10 cellular contexts compared by ENCODE assay signal in genomic region chr22:25623310-25623734, GRCh38. TPM values are rescaled to one million over a fixed set of nuclear protein-coding genes. Genes with fewer than 3 reads are reported as not detected.
DNase-seq lines count a peak whose midpoint lies in the region; ATAC-seq, FAIRE-seq and TF ChIP-seq lines count a peak whose summit lies in the region.
"Had no signal": no experiment of that assay in that cellular context is flagged by ENCODE, and none has a peak within 500 bp of the region (broad histone marks: within the 10 kb centered on the region; RNA-seq: fewer than 3 reads in every experiment).

No MANE protein-coding gene starts in this region.

- H3K4me3 ChIP-seq in mucosa of descending colon (no peak overlapping the region), heart right ventricle (no peak overlapping the region)
- H3K4me3 ChIP-seq: colonic mucosa had no signal

- H3K27me3 Mint-ChIP-seq in activated CD4-positive, alpha-beta memory T cell treated with anti-CD3 and anti-CD28 coated beads for 36 hours, result peaks cover 8% of the 10 kb centered on the region

- peak; percentile 63 for ATAC-seq in GM19035 (IDR thresholded peaks at IDR 0.05; ENCODE audit: unreplicated experiment)
- peak; percentile 76 for ATAC-seq in HG03045 (IDR thresholded peaks at IDR 0.05; ENCODE audit: unreplicated experiment)
- ATAC-seq in HG03342 (IDR thresholded peaks at IDR 0.05; ENCODE audit: unreplicated experiment), result no peak
- no peak for ATAC-seq in mucosa of descending colon
- ATAC-seq in heart right ventricle, result no peak
- ATAC-seq: naive thymus-derived CD4-positive, alpha-beta T cell had no signal

- peak; percentile 95 for FAIRE-seq in GM12892 (lab: Jason Lieb, UNC)

- POLR2A ChIA-PET in activated CD4-positive, alpha-beta memory T cell treated with anti-CD3 and anti-CD28 coated beads for 36 hours (lab: Charles Lee), result interaction anchor here (0.7 kb wide), 1 partner anchor 19 kb away, joined by 3 read pairs; no protein-coding TSS in a partner anchor

- peaks cover 4% of the 10 kb centered on the region for H3K36me3 Mint-ChIP-seq in activated CD4-positive, alpha-beta memory T cell treated with anti-CD3 and anti-CD28 coated beads for 36 hours

- peak overlapping the region; percentile 47 for H3K27ac Mint-ChIP-seq in activated CD4-positive, alpha-beta memory T cell treated with anti-CD3 and anti-CD28 coated beads for 36 hours

- no peak overlapping the region for H3K4me3 Mint-ChIP-seq in activated CD4-positive, alpha-beta memory T cell treated with anti-CD3 and anti-CD28 coated beads for 36 hours

- TF ChIP-seq CTCF in mucosa of descending colon (IDR thresholded peaks at IDR 0.05) (no peak), heart right ventricle (IDR thresholded peaks at IDR 0.05) (no peak)

- 89 to 94% methylated on average over 8 of the region's 8 CpGs for WGBS in heart right ventricle, 2 donors

- H3K9me3 ChIP-seq in mucosa of descending colon (no peaks in the 10 kb centered on the region), heart right ventricle (no peaks in the 10 kb centered on the region)
- H3K9me3 ChIP-seq: colonic mucosa had no signal

- no peaks in the 10 kb centered on the region for H3K27me3 ChIP-seq in heart right ventricle
- H3K27me3 ChIP-seq: colonic mucosa had no signal

- TF ChIP-seq POLR2A in GM12892 (IDR thresholded peaks at IDR 0.05; ENCODE audit: low read depth, low read length), result no peak

- CTCF ChIA-PET in activated CD4-positive, alpha-beta memory T cell treated with anti-CD3 and anti-CD28 coated beads for 36 hours (lab: Charles Lee), result no interaction called here

- H3K9me3 Mint-ChIP-seq in activated CD4-positive, alpha-beta memory T cell treated with anti-CD3 and anti-CD28 coated beads for 36 hours, result peaks cover 2% of the 10 kb centered on the region
- H3K9me3 Mint-ChIP-seq: naive thymus-derived CD4-positive, alpha-beta T cell had no signal

- intact Hi-C loops in activated CD4-positive, alpha-beta memory T cell treated with anti-CD3 and anti-CD28 coated beads for 36 hours (cut with micrococcal nuclease), result loop anchor here (1.0 to 5.0 kb wide), 3 partner anchors 49 to 536 kb away; no protein-coding TSS in a partner anchor
- intact Hi-C loops in mucosa of descending colon (cut with DNase I, micrococcal nuclease) (no loop called here), heart right ventricle (cut with DNase I) (loop anchor here in 1 of 10 donors (10.0 kb wide), 1 partner anchor 61 kb away; no protein-coding TSS in a partner anchor)

- no peaks in the 10 kb centered on the region for H3K4me1 ChIP-seq in mucosa of descending colon (ENCODE audit: low read depth)
- peaks cover 0 to 13% (median 0%) of the 10 kb centered on the region in 9 donors for H3K4me1 ChIP-seq in heart right ventricle
- H3K4me1 ChIP-seq: colonic mucosa had no signal

- H3K36me3 ChIP-seq in mucosa of descending colon (ENCODE audit: low read depth) (no peaks in the 10 kb centered on the region), heart right ventricle (no peaks in the 10 kb centered on the region)
- H3K36me3 ChIP-seq: colonic mucosa had no signal

- peak; percentile 13 for DNase-seq in GM12892 (ENCODE audit: insufficient read length)
- peak; percentile 52 for DNase-seq in activated CD4-positive, alpha-beta memory T cell treated with anti-CD3 and anti-CD28 coated beads for 36 hours
- DNase-seq in DMS114 treated with DMSO at 0.1 percent for 48 hours (lab: John Stamatoyannopoulos, UW; ENCODE audit: unreplicated experiment), result no peak
- no peak for DNase-seq in mucosa of descending colon
- DNase-seq in heart right ventricle, result no peak
- DNase-seq: colonic mucosa; naive thymus-derived CD4-positive, alpha-beta T cell had no signal

- no peak overlapping the region for H3K27ac ChIP-seq in heart right ventricle
- H3K27ac ChIP-seq: colonic mucosa had no signal

- H3K4me1 Mint-ChIP-seq in activated CD4-positive, alpha-beta memory T cell treated with anti-CD3 and anti-CD28 coated beads for 36 hours (ENCODE audit: low read depth), result peaks cover 16% of the 10 kb centered on the region

RNA-seq across cellular contexts. Expression of gene GRK3, which starts 58.8 kb away (rescaled TPM):
- 14.4 TPM for polyA plus RNA-seq in GM12892 (2012; ENCODE audit: missing spikeins)
- total RNA-seq in activated CD4-positive, alpha-beta memory T cell treated with anti-CD3 and anti-CD28 coated beads for 36 hours, result 1 to 10 TPM; 7.5 to 8.6 TPM
- total RNA-seq in mucosa of descending colon (10 to 100 TPM in 1 of 3 donors, 1 to 10 TPM in 2; 2.1 to 16.1 (median 3.2) TPM), heart right ventricle (1 to 10 TPM; 3.1 to 9.0 (median 5.5) TPM)
- 1 to 10 TPM in 1 of 2 donors, under 1 TPM in 1; 0.97 to 2.1 TPM for polyA plus RNA-seq in heart right ventricle

Comparison
In these comparisons a context has a peak if more than half of its experiments do, and no peak if none do; other contexts are left out.
1. DNase-seq: peak in GM12892 (single experiment) and activated CD4-positive, alpha-beta memory T cell treated with anti-CD3 and anti-CD28 coated beads for 36 hours (single experiment); none in DMS114 treated with DMSO at 0.1 percent for 48 hours (single experiment), mucosa of descending colon (0 of 3) and heart right ventricle (0 of 2).
2. ATAC-seq: peak in GM19035 (single experiment) and HG03045 (single experiment); none in HG03342 (single experiment), mucosa of descending colon (single experiment) and heart right ventricle (0 of 8).